ENCODE assay signal across 19 cellular contexts in the genomic region with DNA sequence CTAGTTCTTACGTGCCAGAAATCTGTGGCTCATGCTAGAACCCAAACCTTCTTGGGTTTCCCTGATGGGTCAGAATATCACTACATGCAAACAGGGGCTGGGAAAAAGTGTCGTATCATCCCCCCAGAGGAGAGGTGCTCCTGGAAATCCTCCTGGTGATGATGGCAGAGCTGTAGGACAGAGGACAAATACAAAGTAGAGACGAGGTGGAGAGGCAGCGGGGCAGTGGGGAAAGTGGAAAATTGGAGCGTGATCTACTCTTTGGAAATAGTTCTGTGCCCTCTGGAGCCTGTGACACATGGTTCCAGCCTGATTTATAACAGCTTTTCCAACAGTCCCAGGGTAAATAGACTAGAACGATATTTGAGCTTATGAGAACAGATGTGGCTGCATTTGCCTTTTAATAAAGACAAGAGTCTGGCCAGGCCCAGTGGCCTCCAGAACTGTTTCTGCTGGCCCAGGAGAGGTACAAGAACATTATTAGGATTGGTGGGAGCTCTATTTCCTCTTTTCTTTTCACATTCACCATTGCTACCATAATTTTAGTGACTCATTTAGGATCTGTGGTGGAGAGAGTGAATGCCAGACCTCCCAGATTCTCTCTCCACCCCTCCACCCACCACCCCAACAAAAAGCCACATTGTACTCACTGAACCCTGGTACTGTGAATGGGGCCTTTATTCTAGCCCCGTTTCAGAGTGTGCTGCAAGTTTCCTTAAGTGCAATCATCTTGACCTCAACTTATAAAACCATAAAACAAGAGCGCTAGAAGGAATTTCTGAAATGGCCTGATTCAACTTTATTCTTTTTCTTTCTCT.
DNase-seq lines count a peak whose midpoint lies in the region; ATAC-seq, FAIRE-seq and TF ChIP-seq lines count a peak whose summit lies in the region.
"Had no signal": no experiment of that assay in that cellular context is flagged by ENCODE, and none has a peak within 500 bp of the region (broad histone marks: within the 10 kb centered on the region; RNA-seq: fewer than 3 reads in every experiment).

No MANE protein-coding gene starts in this region.

- in situ Hi-C loops in mammary epithelial cell (cut with MboI; ENCODE audit: low sequenced_read_pairs in 2 of 2), result no loop called here
- in situ Hi-C loops in GM12878 (cut with MboI), result no loop called here

- no peaks in the 10 kb centered on the region for H3K36me3 Mint-ChIP-seq in MCF 10A (ENCODE audit: insufficient read depth, unreplicated experiment)
- H3K36me3 Mint-ChIP-seq: activated naive CD4-positive, alpha-beta T cell treated with anti-CD3 and anti-CD28 coated beads, Interleukin-2, amount 10 ng/mL, durations not matched to agents 7 days and 5 days; memory B cell; stimulated activated memory B cell treated with anti-CD40 and anti-IgM and Interleukin-4, amounts not matched to agents 10 μg/mL and 1 μg/mL and 100 μg/mL, for 72 hours had no signal

- H3K36me3 ChIP-seq in mammary epithelial cell (ENCODE audit: insufficient read depth, low read length), result no peaks in the 10 kb centered on the region
- H3K36me3 ChIP-seq in GM12878 (ENCODE audit: control insufficient read depth in 2 of 2, insufficient read depth in 2 of 2, low read length in 1 of 2), result no peaks in the 10 kb centered on the region

- intact Hi-C loops in mammary epithelial cell (cut with micrococcal nuclease), result no loop called here
- intact Hi-C loops in MCF 10A (cut with micrococcal nuclease), result no loop called here
- intact Hi-C loops in GM12878 (cut with micrococcal nuclease; ENCODE audit: unreplicated experiment), result no loop called here

- H3K27ac Mint-ChIP-seq in MCF 10A (ENCODE audit: low read depth, unreplicated experiment), result no peak overlapping the region
- H3K27ac Mint-ChIP-seq: activated CD4-positive, alpha-beta T cell treated with anti-CD3 and anti-CD28 coated beads, Interleukin-2, amount 10 ng/mL, durations not matched to agents 24 days and 14 days; activated naive CD4-positive, alpha-beta T cell treated with anti-CD3 and anti-CD28 coated beads, Interleukin-2, amount 10 ng/mL, durations not matched to agents 7 days and 5 days; HFFc6; memory B cell; stimulated activated memory B cell treated with anti-CD40 and anti-IgM and Interleukin-4, amounts not matched to agents 10 μg/mL and 1 μg/mL and 100 μg/mL, for 72 hours had no signal

- H2AFZ ChIP-seq in mammary epithelial cell (ENCODE audit: low read depth, low read length), result peak overlapping the region; percentile 71
- no peak overlapping the region for H2AFZ ChIP-seq in GM12878 (ENCODE audit: control insufficient read depth, low read depth, low read length)

- FAIRE-seq in GM12878 (lab: Jason Lieb, UNC), result no peak
- FAIRE-seq: bronchial epithelial cell, GM12891 had no signal

- CTCF ChIA-PET in mammary epithelial cell (lab: Charles Lee; ENCODE audit: low non-redundant PET), result no interaction called here
- CTCF ChIA-PET in MCF 10A (lab: Yijun Ruan, JAX), result interaction anchor here (0.6 to 1.6 kb wide), 5 partner anchors 16 to 704 kb away, joined by 3 to 7 read pairs (median 4); no protein-coding TSS in a partner anchor
- CTCF ChIA-PET in GM12878 (lab: Yijun Ruan, JAX), result interaction anchor here (0.7 to 5.6 kb wide), 5 partner anchors 13 to 272 kb away, joined by 3 to 35 read pairs (median 3); no protein-coding TSS in a partner anchor

- RAD21 ChIA-PET in GM12878 (lab: Charles Lee; ENCODE audit: unreplicated experiment), result interaction anchor here (1.2 to 2.8 kb wide), 3 partner anchors 11 to 17 kb away, joined by 4 to 11 read pairs (median 8); no protein-coding TSS in a partner anchor

- H3K9me3 Mint-ChIP-seq in MCF 10A (ENCODE audit: unreplicated experiment), result peaks cover 7% of the 10 kb centered on the region
- H3K9me3 Mint-ChIP-seq: activated CD4-positive, alpha-beta T cell treated with anti-CD3 and anti-CD28 coated beads, Interleukin-2, amount 10 ng/mL, durations not matched to agents 24 days and 14 days; HFFc6; memory B cell; stimulated activated memory B cell treated with anti-CD40 and anti-IgM and Interleukin-4, amounts not matched to agents 10 μg/mL and 1 μg/mL and 100 μg/mL, for 72 hours had no signal

- WGBS in mammary epithelial cell (ENCODE audit: low coverage, missing lambda C conversion rate), result 74% methylated on average over 8 of the region's 8 CpGs
- 15% methylated on average over 8 of the region's 8 CpGs for WGBS in GM12878 (ENCODE audit: insufficient coverage, insufficient replicate concordance, low lambda C conversion rate, missing lambda C conversion rate)

- no peak overlapping the region for H3K4me3 Mint-ChIP-seq in MCF 10A (ENCODE audit: unreplicated experiment)
- H3K4me3 Mint-ChIP-seq: activated CD4-positive, alpha-beta T cell treated with anti-CD3 and anti-CD28 coated beads, Interleukin-2, amount 10 ng/mL, durations not matched to agents 24 days and 14 days; activated naive CD4-positive, alpha-beta T cell treated with anti-CD3 and anti-CD28 coated beads, Interleukin-2, amount 10 ng/mL, durations not matched to agents 7 days and 5 days; HFFc6; memory B cell; stimulated activated memory B cell treated with anti-CD40 and anti-IgM and Interleukin-4, amounts not matched to agents 10 μg/mL and 1 μg/mL and 100 μg/mL, for 72 hours had no signal

- H3K27ac ChIP-seq in mammary epithelial cell (ENCODE audit: insufficient read depth, low read depth, low read length), result no peak overlapping the region
- H3K27ac ChIP-seq in GM12878 (ENCODE audit: control insufficient read depth, insufficient read depth), result no peak overlapping the region
- peak overlapping the region; percentile 96 for H3K27ac ChIP-seq in temporal lobe (ENCODE audit: low read depth, low read length)

- POLR2A ChIA-PET in MCF 10A (lab: Yijun Ruan, JAX), result no interaction called here
- POLR2A ChIA-PET in GM12878 (lab: Charles Lee), result interaction anchor here (1.4 kb wide), 1 partner anchor 17 kb away, joined by 3 read pairs; no protein-coding TSS in a partner anchor

- H3K27me3 Mint-ChIP-seq in MCF 10A (ENCODE audit: insufficient read depth, unreplicated experiment), result no peaks in the 10 kb centered on the region
- H3K27me3 Mint-ChIP-seq: activated CD4-positive, alpha-beta T cell treated with anti-CD3 and anti-CD28 coated beads, Interleukin-2, amount 10 ng/mL, durations not matched to agents 24 days and 14 days; activated naive CD4-positive, alpha-beta T cell treated with anti-CD3 and anti-CD28 coated beads, Interleukin-2, amount 10 ng/mL, durations not matched to agents 7 days and 5 days; memory B cell; stimulated activated memory B cell treated with anti-CD40 and anti-IgM and Interleukin-4, amounts not matched to agents 10 μg/mL and 1 μg/mL and 100 μg/mL, for 72 hours had no signal

- H3K9me3 ChIP-seq in mammary epithelial cell (replicated peaks; ENCODE audit: insufficient read depth, low read length), result no peaks in the 10 kb centered on the region
- H3K9me3 ChIP-seq in GM12878 (replicated peaks; ENCODE audit: control insufficient read depth, insufficient read depth, low read length), result no peaks in the 10 kb centered on the region

- no peak for TF ChIP-seq EP300 in GM12878 (IDR thresholded peaks at IDR 0.05; ENCODE audit: borderline replicate concordance in 1 of 2, control insufficient read depth in 1 of 2, low read depth in 2 of 2, low read length in 2 of 2)

- H3K27me3 ChIP-seq in mammary epithelial cell (ENCODE audit: insufficient read depth, low read length) (no peaks in the 10 kb centered on the region), GM12878 (replicated peaks in 1 of 2; ENCODE audit: control insufficient read depth in 2 of 2, insufficient read depth in 2 of 2, low read length in 1 of 2) (no peaks in the 10 kb centered on the region)

- no peak for TF ChIP-seq RAD21 in GM12878 (IDR thresholded peaks at IDR 0.05; ENCODE audit: insufficient read depth, low read depth, low read length)

- TF ChIP-seq CTCF in mammary epithelial cell (conservative IDR thresholded peaks at IDR 0.05 in 1 of 2, IDR thresholded peaks at IDR 0.05 in 1 of 2; ENCODE audit: extremely low read depth in 1 of 2, insufficient read depth in 1 of 2, low read depth in 1 of 2, low read length in 2 of 2) (no peak), MCF 10A (IDR thresholded peaks at IDR 0.05; ENCODE audit: unreplicated experiment) (no peak), GM12878 (IDR thresholded peaks at IDR 0.05 in 2 of 3, conservative IDR thresholded peaks at IDR 0.05 in 1 of 3; ENCODE audit: control insufficient read depth in 2 of 3, extremely low read depth in 1 of 3, insufficient read depth in 1 of 3, low read depth in 3 of 3, low read length in 3 of 3) (no peak)

- H3K9ac ChIP-seq in mammary epithelial cell (ENCODE audit: insufficient read depth, low read length) (no peak overlapping the region), GM12878 (ENCODE audit: control insufficient read depth, insufficient read depth, low read length) (no peak overlapping the region)

- SMC1A ChIA-PET in GM12878 (lab: Charles Lee; ENCODE audit: uncharacterized antibody, unreplicated experiment), result interaction anchor here (0.8 to 3.9 kb wide), 7 partner anchors 14 to 84 kb away, joined by 3 to 21 read pairs (median 4); no protein-coding TSS in a partner anchor

- DNase-seq in mammary epithelial cell (peak; percentile 89), MCF 10A (ENCODE audit: unreplicated experiment) (no peak), GM12878 (ENCODE audit: low read depth, low spot score) (no peak), medulla oblongata (ENCODE audit: extremely low spot score) (peak; percentile 89), SW 1271 (lab: John Stamatoyannopoulos, UW) (no peak)
- DNase-seq: activated CD4-positive, alpha-beta T cell treated with anti-CD3 and anti-CD28 coated beads, Interleukin-2, amount 10 ng/mL, durations not matched to agents 24 days and 14 days; activated naive CD4-positive, alpha-beta T cell treated with anti-CD3 and anti-CD28 coated beads, Interleukin-2, amount 10 ng/mL, durations not matched to agents 7 days and 5 days; activated T-cell treated with anti-CD3 and anti-CD28 coated beads for 4 hours; effector CD8-positive, alpha-beta T cell; HFFc6; NCI-H1105 treated with DMSO at 0.1 percent for 48 hours; SIG-M5 had no signal

- TF ChIP-seq POLR2A in GM12878 (IDR thresholded peaks at IDR 0.05; ENCODE audit: low read depth, low read length), result no peak

- no TSS peak for BruUV-seq in mammary epithelial cell (replicated peaks; lab: Mats Ljungman, UMichigan)
- no TSS peak for BruUV-seq in MCF 10A (replicated peaks; lab: Mats Ljungman, UMichigan)
- no TSS peak for BruUV-seq in GM12878 (replicated peaks; lab: Mats Ljungman, UMichigan)

- H3K79me2 ChIP-seq in mammary epithelial cell (ENCODE audit: insufficient read depth, low read length) (no peaks in the 10 kb centered on the region), GM12878 (ENCODE audit: control insufficient read depth, insufficient read depth, low read length) (no peaks in the 10 kb centered on the region)

- dilution Hi-C loops in mammary epithelial cell (cut with HindIII; ENCODE audit: low sequenced_read_pairs), result no loop called here

- peaks cover 15% of the 10 kb centered on the region for H3K4me1 ChIP-seq in mammary epithelial cell (ENCODE audit: insufficient read depth, low read length)
- no peaks in the 10 kb centered on the region for H3K4me1 ChIP-seq in GM12878 (ENCODE audit: control insufficient read depth, insufficient read depth, low read length)

- H4K20me1 ChIP-seq in mammary epithelial cell (ENCODE audit: insufficient read depth, low read length), result no peaks in the 10 kb centered on the region
- no peaks in the 10 kb centered on the region for H4K20me1 ChIP-seq in GM12878 (ENCODE audit: control insufficient read depth, insufficient read depth)

- H3K4me3 ChIP-seq in mammary epithelial cell (replicated peaks in 1 of 3; ENCODE audit: insufficient read depth in 1 of 3, low read depth in 2 of 3, low read length in 3 of 3) (no peak overlapping the region), GM12878 (no peak overlapping the region)

- no peak for ATAC-seq in GM12878
- no peak for ATAC-seq in GM18873 (IDR thresholded peaks at IDR 0.05; ENCODE audit: low FRiP score, unreplicated experiment)
- ATAC-seq in HG02571 (IDR thresholded peaks at IDR 0.05; ENCODE audit: unreplicated experiment), result no peak
- ATAC-seq: stimulated activated memory B cell treated with anti-CD40 and anti-IgM and Interleukin-4, amounts not matched to agents 10 μg/mL and 1 μg/mL and 100 μg/mL, for 72 hours had no signal

- H3K4me2 ChIP-seq in mammary epithelial cell (ENCODE audit: insufficient read depth, low read depth, low read length) (peak overlapping the region; percentile 13), GM12878 (ENCODE audit: control insufficient read depth, insufficient read depth) (no peak overlapping the region)

- no peaks in the 10 kb centered on the region for H3K4me1 Mint-ChIP-seq in MCF 10A (ENCODE audit: insufficient read depth, unreplicated experiment)
- H3K4me1 Mint-ChIP-seq: activated CD4-positive, alpha-beta T cell treated with anti-CD3 and anti-CD28 coated beads, Interleukin-2, amount 10 ng/mL, durations not matched to agents 24 days and 14 days; activated naive CD4-positive, alpha-beta T cell treated with anti-CD3 and anti-CD28 coated beads, Interleukin-2, amount 10 ng/mL, durations not matched to agents 7 days and 5 days; stimulated activated memory B cell treated with anti-CD40 and anti-IgM and Interleukin-4, amounts not matched to agents 10 μg/mL and 1 μg/mL and 100 μg/mL, for 72 hours had no signal

Comparison
In these comparisons a context has a peak if more than half of its experiments do, and no peak if none do; other contexts are left out.
1. DNase-seq: peak in mammary epithelial cell (single experiment) and medulla oblongata (single experiment); none in MCF 10A (single experiment), GM12878 (single experiment) and SW 1271 (0 of 2).